In the genomic region with DNA sequence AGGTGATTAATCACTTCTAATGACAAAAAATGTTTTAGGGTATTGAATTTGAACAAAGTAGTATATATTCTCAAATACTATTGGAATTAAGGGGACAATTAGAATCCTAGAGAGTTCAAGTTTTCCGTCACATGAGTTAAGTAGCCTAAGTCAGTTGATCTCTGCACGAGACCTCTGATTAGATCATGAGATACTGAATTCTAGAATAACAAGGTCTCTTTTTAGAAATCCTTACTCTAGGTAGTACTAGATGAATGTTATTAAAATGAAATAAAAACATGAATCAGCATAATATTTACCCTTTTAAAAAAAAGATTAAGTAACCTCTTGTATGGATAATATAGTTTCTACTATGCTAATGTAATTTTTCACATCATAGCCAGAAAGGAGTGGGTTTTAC, we compare ENCODE assay signal across 21 cellular contexts. TPM values are rescaled to one million over a fixed set of nuclear protein-coding genes. Genes with fewer than 3 reads are reported as not detected.
A peak's percentile ranks its signal among the peaks of the same experiment; 100 is the strongest.
DNase-seq lines count a peak whose midpoint lies in the region; ATAC-seq and FAIRE-seq lines count a peak whose summit lies in the region.
"Had no signal": no experiment of that assay in that cellular context is flagged by ENCODE, and none has a peak within 500 bp of the region (broad histone marks: within the 10 kb centered on the region; RNA-seq: fewer than 3 reads in every experiment).

No MANE protein-coding gene starts in this region.

- H3K36me3 ChIP-seq in HUES48 (ENCODE audit: control insufficient read depth, insufficient read depth, low read length) = no peaks in the 10 kb centered on the region
- H3K36me3 ChIP-seq: MG63 had no signal

- peaks cover 27% of the 10 kb centered on the region for H3K4me1 ChIP-seq in HUES48 (ENCODE audit: control insufficient read depth, insufficient read depth, low read length)

- no peak for ATAC-seq in GM21381 (IDR thresholded peaks at IDR 0.05; ENCODE audit: unreplicated experiment)
- ATAC-seq: GM12878 had no signal

- no peaks in the 10 kb centered on the region for H3K27me3 ChIP-seq in HUES48 (ENCODE audit: control insufficient read depth, insufficient read depth, low read length)

- no peak overlapping the region for H3K4me3 ChIP-seq in HUES48 (ENCODE audit: low read depth, low read length)
- H3K4me3 ChIP-seq: GM12878, GM23248, MG63, SK-N-MC had no signal

- FAIRE-seq in islet of Langerhans (lab: Jason Lieb, UNC) = peak; percentile 61
- FAIRE-seq: GM12878, HTR-8/SVneo had no signal

- no peaks in the 10 kb centered on the region for H3K9me3 ChIP-seq in HUES48 (ENCODE audit: control insufficient read depth, insufficient read depth, low read length)
- H3K9me3 ChIP-seq: MG63 had no signal

- DNase-seq in dermis blood vessel endothelial cell (peak; percentile 55), superior temporal gyrus (ENCODE audit: extremely low spot score) (peak; percentile 63), DMS 273 treated with DMSO at 0.1 percent for 48 hours (lab: John Stamatoyannopoulos, UW) (no peak), NCI-H2029 treated with DMSO at 0.1 percent for 48 hours (lab: John Stamatoyannopoulos, UW) (no peak)
- DNase-seq: CD4-positive, alpha-beta T cell; COR-L47; DND-41; GM23248; MG63; NCI-H1417; NCI-H1694 treated with DMSO at 0.1 percent for 48 hours; NCI-H446; NCI-H526 treated with DMSO at 0.1 percent for 48 hours; SHP77; SW 1271 had no signal

- peak overlapping the region; percentile 46 for H3K27ac ChIP-seq in HUES48 (ENCODE audit: low read depth, low read length)
- H3K27ac ChIP-seq: GM23248, SK-N-MC had no signal

- no peak overlapping the region for H3K9ac ChIP-seq in HUES48 (ENCODE audit: low read depth, low read length)
- H3K9ac ChIP-seq: GM23248 had no signal

RNA-seq across cellular contexts. Expression of a gene that starts 43.4 kb away (rescaled TPM):
- 59.9 and 115 TPM in 2 replicates for total RNA-seq in dermis blood vessel endothelial cell

Comparison
In these comparisons a context has a peak if more than half of its experiments do, and no peak if none do; other contexts are left out.
1. DNase-seq: peak in dermis blood vessel endothelial cell (single experiment) and superior temporal gyrus (single experiment); none in DMS 273 treated with DMSO at 0.1 percent for 48 hours (single experiment) and NCI-H2029 treated with DMSO at 0.1 percent for 48 hours (single experiment).